Comparison of ENCODE assay signal across 16 cellular contexts in genomic region chr1:4561213-4561612, GRCh38.
"Had no signal": no experiment of that assay in that cellular context is flagged by ENCODE, and none has a peak within 500 bp of the region (broad histone marks: within the 10 kb centered on the region; RNA-seq: fewer than 3 reads in every experiment).

No MANE protein-coding gene starts in this region.

- H3K4me1 Mint-ChIP-seq: natural killer cell had no signal

- H3K27ac ChIP-seq: epithelial cell of prostate, esophagus muscularis mucosa, gastrocnemius medialis, neutrophil, right atrium auricular region, stomach, thoracic aorta, transverse colon had no signal

- H3K27me3 ChIP-seq: right atrium auricular region had no signal

- H3K9me3 ChIP-seq: esophagus muscularis mucosa, gastrocnemius medialis, neutrophil, right atrium auricular region, stomach, thoracic aorta, transverse colon had no signal

- DNase-seq: effector memory CD4-positive, alpha-beta T cell; gastrocnemius medialis; left colon; mammary epithelial cell; natural killer cell; small intestine; stimulated activated CD4-positive, alpha-beta T cell treated with anti-CD3 and anti-CD28 coated beads, Interleukin-12 subunit alpha, Interleukin-12 subunit beta, amount 100 ng/mL, for 4 hours; stimulated activated naive CD4-positive, alpha-beta T cell; stomach; substantia nigra; transverse colon had no signal

- H3K36me3 ChIP-seq: esophagus muscularis mucosa, gastrocnemius medialis, neutrophil, right atrium auricular region, stomach, thoracic aorta, transverse colon had no signal

- H3K27ac Mint-ChIP-seq: natural killer cell had no signal

- H3K4me1 ChIP-seq: esophagus muscularis mucosa, gastrocnemius medialis, right atrium auricular region, stomach, transverse colon had no signal

- FAIRE-seq: small intestine had no signal

- H3K4me3 Mint-ChIP-seq: natural killer cell had no signal

- H3K9me3 Mint-ChIP-seq: natural killer cell had no signal

- H3K36me3 Mint-ChIP-seq: natural killer cell had no signal

- H3K4me3 ChIP-seq: esophagus muscularis mucosa, gastrocnemius medialis, right atrium auricular region, stomach, thoracic aorta, transverse colon had no signal
